ENCODE assay signal across 8 cellular contexts in genomic region chr16:4293822-4294457, GRCh38. TPM values are rescaled to one million over a fixed set of nuclear protein-coding genes. Genes with fewer than 3 reads are reported as not detected.
DNase-seq lines count a peak whose midpoint lies in the region; TF ChIP-seq lines count a peak whose summit lies in the region.

No MANE protein-coding gene starts in this region.

- peak overlapping the region; percentile 58 to 64 (median 59) for H3K4me3 ChIP-seq in skeletal muscle tissue (ENCODE audit: low read length in 3 of 3)
- H3K4me3 ChIP-seq in CD4-positive, alpha-beta memory T cell (ENCODE audit: low read length in 2 of 2) = no peak overlapping the region

- intact Hi-C loops in CD4-positive, alpha-beta memory T cell (cut with micrococcal nuclease) = no loop called here

- POLR2A ChIA-PET in CD4-positive, alpha-beta memory T cell (lab: Charles Lee; ENCODE audit: partially characterized antibody) = interaction anchor here (1.0 kb wide), 1 partner anchor 108 kb away, joined by 3 read pairs; no protein-coding TSS in a partner anchor

- no peak for TF ChIP-seq CTCF in VCaP (conservative IDR thresholded peaks at IDR 0.05)

- H3K4me1 Mint-ChIP-seq in CD4-positive, alpha-beta memory T cell = peaks cover 0 to 4% (median under 1%) of the 10 kb centered on the region in 4 donors

- no peaks in the 10 kb centered on the region for H3K36me3 ChIP-seq in skeletal muscle tissue (ENCODE audit: control insufficient read depth in 3 of 3, insufficient read depth in 3 of 3, low read length in 3 of 3)
- no peaks in the 10 kb centered on the region for H3K36me3 ChIP-seq in CD4-positive, alpha-beta memory T cell (ENCODE audit: insufficient read depth, low read length)

- H3K4me1 ChIP-seq in skeletal muscle tissue (ENCODE audit: control insufficient read depth in 3 of 3, insufficient read depth in 3 of 3, low read length in 3 of 3) = peaks cover 29 to 40% (median 30%) of the 10 kb centered on the region in 3 donors
- no peaks in the 10 kb centered on the region for H3K4me1 ChIP-seq in CD4-positive, alpha-beta memory T cell (ENCODE audit: insufficient read depth, low read length)

- H3K27ac Mint-ChIP-seq in CD4-positive, alpha-beta memory T cell = peak overlapping the region in 1 of 7 donors; percentile 18

- DNase-seq in SIG-M5 treated with dmso at 0.1 percent for 504 hours (lab: John Stamatoyannopoulos, UW; ENCODE audit: unreplicated experiment) (peak; percentile 15), SIG-M5 (lab: John Stamatoyannopoulos, UW) (no peak), hepatic stellate cell (ENCODE audit: low spot score) (peak; percentile 83)
- DNase-seq in stimulated activated CD4-positive, alpha-beta T cell treated with anti-CD3 and anti-CD28 coated beads, Interleukin-4, amount 100 ng/mL, for 1 hour = no peak
- DNase-seq in CD4-positive, alpha-beta memory T cell = no peak
- no peak for DNase-seq in central memory CD4-positive, alpha-beta T cell

- no peaks in the 10 kb centered on the region for H3K36me3 Mint-ChIP-seq in CD4-positive, alpha-beta memory T cell

- H3K27ac ChIP-seq in VCaP (peak overlapping the region; percentile 30; the same call in 1 of the 2 replicates), skeletal muscle tissue (ENCODE audit: low read depth, low read length) (peak overlapping the region; percentile 68)
- no peak overlapping the region for H3K27ac ChIP-seq in CD4-positive, alpha-beta memory T cell (ENCODE audit: low read depth, low read length)

- no peaks in the 10 kb centered on the region for H3K27me3 ChIP-seq in skeletal muscle tissue (ENCODE audit: control insufficient read depth in 3 of 3, insufficient read depth in 3 of 3, low read length in 3 of 3)
- no peaks in the 10 kb centered on the region for H3K27me3 ChIP-seq in CD4-positive, alpha-beta memory T cell (ENCODE audit: insufficient read depth, low read length)

- peak overlapping the region; percentile 39 to 77 (median 68) for H3K9ac ChIP-seq in skeletal muscle tissue (ENCODE audit: low read depth in 1 of 3, low read length in 3 of 3)

- CTCF ChIA-PET in CD4-positive, alpha-beta memory T cell (lab: Charles Lee; ENCODE audit: partially characterized antibody) = no interaction called here

- no peaks in the 10 kb centered on the region for H3K9me3 ChIP-seq in skeletal muscle tissue (ENCODE audit: control insufficient read depth in 3 of 3, low read length in 3 of 3)
- no peaks in the 10 kb centered on the region for H3K9me3 ChIP-seq in CD4-positive, alpha-beta memory T cell (ENCODE audit: control insufficient read depth in 1 of 2, low read length in 2 of 2)

- no peak overlapping the region for H3K4me3 Mint-ChIP-seq in CD4-positive, alpha-beta memory T cell

- H3K27me3 Mint-ChIP-seq in CD4-positive, alpha-beta memory T cell = peaks cover 2 to 4% of the 10 kb centered on the region in 2 donors

- H3K9me3 Mint-ChIP-seq in CD4-positive, alpha-beta memory T cell = no peaks in the 10 kb centered on the region

RNA-seq across cellular contexts. Expression of gene TFAP4, which starts 21.1 kb away (rescaled TPM):
- 5.2 TPM for total RNA-seq in skeletal muscle tissue
- 10 to 100 TPM; 25.2 to 27.3 TPM for total RNA-seq in CD4-positive, alpha-beta memory T cell
- under 1 TPM; 0.59 to 1.00 TPM for polyA plus RNA-seq in CD4-positive, alpha-beta memory T cell

RNA-seq across cellular contexts. Expression of gene GLIS2, which starts 21.9 kb away (rescaled TPM):
- total RNA-seq in skeletal muscle tissue = 4.2 TPM
- under 1 TPM in 1 of 2 experiments, not detected in 1; 0.08 TPM for total RNA-seq in CD4-positive, alpha-beta memory T cell
- polyA plus RNA-seq in CD4-positive, alpha-beta memory T cell = not detected

RNA-seq across cellular contexts. Expression of gene SRL, which starts 52.1 kb away (rescaled TPM):
- total RNA-seq in skeletal muscle tissue = 230 TPM
- not detected for total RNA-seq in CD4-positive, alpha-beta memory T cell
- not detected for polyA plus RNA-seq in CD4-positive, alpha-beta memory T cell

RNA-seq across cellular contexts. Expression of gene PAM16, which starts 57.2 kb away (rescaled TPM):
- total RNA-seq in skeletal muscle tissue = 32.9 TPM
- total RNA-seq in CD4-positive, alpha-beta memory T cell = 10 to 100 TPM; 38.6 to 54.8 TPM
- 10 to 100 TPM; 34.6 to 34.8 TPM for polyA plus RNA-seq in CD4-positive, alpha-beta memory T cell

Comparison
In these comparisons a context has a peak if more than half of its experiments do, and no peak if none do; other contexts are left out.
1. DNase-seq: peak in SIG-M5 treated with dmso at 0.1 percent for 504 hours (single experiment) and hepatic stellate cell (single experiment); none in SIG-M5 (single experiment), stimulated activated CD4-positive, alpha-beta T cell treated with anti-CD3 and anti-CD28 coated beads, Interleukin-4, amount 100 ng/mL, for 1 hour (single experiment), CD4-positive, alpha-beta memory T cell (0 of 5) and central memory CD4-positive, alpha-beta T cell (single experiment).
2. H3K4me3 ChIP-seq: peak in skeletal muscle tissue (3 of 3); none in CD4-positive, alpha-beta memory T cell (0 of 2).
3. RNA of gene SRL, which starts 52.1 kb away (total RNA-seq): 230 TPM in skeletal muscle tissue (single experiment); not detected in CD4-positive, alpha-beta memory T cell; every median in the first group is over 100 times any median in the second.